ENCODE assay signal across 9 cellular contexts in genomic region chr13:102400619-102401125, GRCh38. TPM values are rescaled to one million over a fixed set of nuclear protein-coding genes. Genes with fewer than 3 reads are reported as not detected.
DNase-seq lines count a peak whose midpoint lies in the region; ATAC-seq and TF ChIP-seq lines count a peak whose summit lies in the region.
"Had no signal": no experiment of that assay in that cellular context is flagged by ENCODE, and none has a peak within 500 bp of the region (broad histone marks: within the 10 kb centered on the region; RNA-seq: fewer than 3 reads in every experiment).

No MANE protein-coding gene starts in this region.

- peak overlapping the region; percentile 22 for H3K4me3 ChIP-seq in cardiac muscle cell

- no peaks in the 10 kb centered on the region for H3K9me3 Mint-ChIP-seq in activated T-cell treated with anti-CD3 and anti-CD28 coated beads, Interleukin-2, amount 50 U/mL, for 24 hours

- peak overlapping the region; percentile 70 for H3K4me3 Mint-ChIP-seq in activated T-cell treated with anti-CD3 and anti-CD28 coated beads, Interleukin-2, amount 50 U/mL, for 24 hours

- TF ChIP-seq CTCF in cardiac muscle cell (IDR thresholded peaks at IDR 0.05; ENCODE audit: low read depth, low read length) = no peak

- DNase-seq in NCI-H2227 (lab: John Stamatoyannopoulos, UW; ENCODE audit: unreplicated experiment) (peak; percentile 2), NCI-H2227 treated with DMSO at 0.1 percent for 48 hours (lab: John Stamatoyannopoulos, UW) (no peak), cardiac muscle cell (ENCODE audit: low read depth in 1 of 2, low spot score in 1 of 2) (no peak), putamen (ENCODE audit: low spot score) (peak; percentile 49), NCI-H1436 (lab: John Stamatoyannopoulos, UW) (no peak), HuH-7.5 (ENCODE audit: low spot score) (no peak)
- DNase-seq in activated T-cell treated with anti-CD3 and anti-CD28 coated beads, Interleukin-2, amount 50 U/mL, for 24 hours = no peak

- H3K36me3 ChIP-seq in cardiac muscle cell = no peaks in the 10 kb centered on the region

- H3K4me1 Mint-ChIP-seq in activated T-cell treated with anti-CD3 and anti-CD28 coated beads, Interleukin-2, amount 50 U/mL, for 24 hours (ENCODE audit: low read depth) = peaks cover 34% of the 10 kb centered on the region

- H3K27me3 Mint-ChIP-seq in activated T-cell treated with anti-CD3 and anti-CD28 coated beads, Interleukin-2, amount 50 U/mL, for 24 hours = peaks cover 57% of the 10 kb centered on the region

- no peak overlapping the region for H3K27ac ChIP-seq in cardiac muscle cell
- H3K27ac ChIP-seq: C4-2B had no signal

- H3K36me3 Mint-ChIP-seq in activated T-cell treated with anti-CD3 and anti-CD28 coated beads, Interleukin-2, amount 50 U/mL, for 24 hours (ENCODE audit: low read depth) = no peaks in the 10 kb centered on the region

- H3K4me1 ChIP-seq in cardiac muscle cell (ENCODE audit: low read depth) = peaks cover 4% of the 10 kb centered on the region

- peaks cover 94% of the 10 kb centered on the region for H3K27me3 ChIP-seq in cardiac muscle cell

- ATAC-seq in GM21737 (IDR thresholded peaks at IDR 0.05; ENCODE audit: unreplicated experiment) = no peak

- H3K27ac Mint-ChIP-seq in activated T-cell treated with anti-CD3 and anti-CD28 coated beads, Interleukin-2, amount 50 U/mL, for 24 hours = peak overlapping the region; percentile 50

- no peaks in the 10 kb centered on the region for H3K9me3 ChIP-seq in cardiac muscle cell (ENCODE audit: low read depth)

RNA-seq across cellular contexts. Expression of gene FGF14, which starts 1.2 kb away (rescaled TPM):
- total RNA-seq in cardiac muscle cell = not detected in 2 replicates
- 0.09 TPM in 1 of 2 replicates, not detected in the other for polyA plus RNA-seq in cardiac muscle cell

Comparison
In these comparisons a context has a peak if more than half of its experiments do, and no peak if none do; other contexts are left out.
1. DNase-seq: peak in NCI-H2227 (single experiment) and putamen (single experiment); none in NCI-H2227 treated with DMSO at 0.1 percent for 48 hours (single experiment), activated T-cell treated with anti-CD3 and anti-CD28 coated beads, Interleukin-2, amount 50 U/mL, for 24 hours (single experiment), cardiac muscle cell (0 of 2), NCI-H1436 (single experiment) and HuH-7.5 (single experiment).